In the genomic region with DNA sequence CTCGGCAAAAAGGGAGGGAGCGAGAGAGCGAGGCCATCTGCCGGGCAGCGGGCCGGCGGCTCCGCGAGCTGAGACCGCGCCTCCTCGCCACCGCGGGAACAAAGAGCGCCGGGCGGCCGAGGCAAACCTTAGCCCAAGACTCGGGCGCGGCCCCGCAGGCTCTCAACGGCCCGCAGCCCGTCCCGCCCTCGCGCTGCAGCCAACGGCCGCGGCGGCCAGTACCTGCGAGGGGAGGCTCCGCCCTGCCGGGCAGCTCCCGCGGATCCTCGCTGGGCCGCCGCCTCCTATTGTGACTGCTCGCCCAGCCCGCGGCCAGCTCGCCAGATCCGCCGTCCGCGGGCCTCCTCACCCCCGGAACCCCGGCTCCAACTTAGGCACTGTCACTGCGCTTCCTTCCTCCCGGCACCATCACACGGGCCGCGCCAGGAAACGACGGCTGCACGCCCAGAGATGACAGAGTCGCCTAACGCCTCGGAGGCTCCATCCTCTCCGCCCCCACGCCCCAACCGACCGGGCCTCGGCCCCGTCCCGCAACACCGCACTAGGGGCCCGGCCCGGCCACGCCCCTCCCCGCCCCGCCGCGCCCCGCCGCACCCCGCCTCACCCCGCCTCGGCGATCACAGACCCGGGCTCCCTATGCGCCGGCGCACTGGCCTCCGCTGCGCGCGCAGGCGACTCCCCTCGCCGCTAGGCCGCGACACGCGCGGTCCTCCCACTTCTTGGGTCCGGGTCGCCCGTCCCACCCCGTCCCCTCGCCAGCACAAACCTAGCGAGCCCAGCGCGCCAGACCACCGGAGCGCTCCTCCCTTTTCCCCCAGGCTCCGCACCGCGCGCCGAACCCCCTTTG, we compare ENCODE assay signal across 8 cellular contexts. TPM values are rescaled to one million over a fixed set of nuclear protein-coding genes. Genes with fewer than 3 reads are reported as not detected.
A peak's percentile ranks its signal among the peaks of the same experiment; 100 is the strongest.
DNase-seq lines count a peak whose midpoint lies in the region; ATAC-seq and TF ChIP-seq lines count a peak whose summit lies in the region.

No MANE protein-coding gene starts in this region.

- ATAC-seq in GM21737 (IDR thresholded peaks at IDR 0.05; ENCODE audit: unreplicated experiment) (peak; percentile 60), Panc1 (peak; percentile 94)
- ATAC-seq in naive thymus-derived CD8-positive, alpha-beta T cell: peak; percentile 74 to 75
- ATAC-seq in stimulated activated naive B cell treated with anti-CD40 and anti-IgM and Interleukin-4, amounts not matched to agents 10 μg/mL and 1 μg/mL and 100 μg/mL, for 72 hours (replicated peaks): peak; percentile 82 to 85

- intact Hi-C loops in Panc1 (cut with micrococcal nuclease; ENCODE audit: unreplicated experiment): no loop called here
- intact Hi-C loops in activated T-helper 1 cell treated with anti-CD3 and anti-CD28 coated beads, Interleukin-12 subunit alpha, Interleukin-12 subunit beta, Interleukin-2, Interleukin-4 antibody, amounts not matched to agents 30 ng/mL and 10 ng/mL and 1 ng/mL, durations not matched to agents 14 hours and 24 hours and 36 hours (cut with micrococcal nuclease): loop anchor here (1.0 to 10.0 kb wide), 9 partner anchors 58 to 1504 kb away; a partner anchor contains a TSS

- H3K4me1 Mint-ChIP-seq in activated T-helper 1 cell treated with anti-CD3 and anti-CD28 coated beads, Interleukin-12 subunit alpha, Interleukin-12 subunit beta, Interleukin-2, Interleukin-4 antibody, amounts not matched to agents 30 ng/mL and 10 ng/mL and 1 ng/mL, durations not matched to agents 14 hours and 24 hours and 36 hours (ENCODE audit: low read depth): peaks cover 47% of the 10 kb centered on the region
- peaks cover 20 to 57% (median 46%) of the 10 kb centered on the region in 4 donors for H3K4me1 Mint-ChIP-seq in naive thymus-derived CD8-positive, alpha-beta T cell
- H3K4me1 Mint-ChIP-seq in stimulated activated naive B cell treated with anti-CD40 and anti-IgM and Interleukin-4, amounts not matched to agents 10 μg/mL and 1 μg/mL and 100 μg/mL, for 72 hours: peaks cover 13 to 35% of the 10 kb centered on the region in 2 donors

- in situ Hi-C loops in Panc1 (cut with HindIII; ENCODE audit: low pct_unique_long_range_greater_than_20kb, low sequenced_read_pairs): no loop called here

- H3K27ac ChIP-seq in Panc1 (ENCODE audit: low read length): peak overlapping the region; percentile 95

- peak overlapping the region; percentile 97 for H3K27ac Mint-ChIP-seq in activated T-helper 1 cell treated with anti-CD3 and anti-CD28 coated beads, Interleukin-12 subunit alpha, Interleukin-12 subunit beta, Interleukin-2, Interleukin-4 antibody, amounts not matched to agents 30 ng/mL and 10 ng/mL and 1 ng/mL, durations not matched to agents 14 hours and 24 hours and 36 hours
- peak overlapping the region; percentile 90 to 100 (median 96) for H3K27ac Mint-ChIP-seq in naive thymus-derived CD8-positive, alpha-beta T cell
- peak overlapping the region; percentile 98 for H3K27ac Mint-ChIP-seq in stimulated activated naive B cell treated with anti-CD40 and anti-IgM and Interleukin-4, amounts not matched to agents 10 μg/mL and 1 μg/mL and 100 μg/mL, for 72 hours

- no peaks in the 10 kb centered on the region for H3K27me3 Mint-ChIP-seq in activated T-helper 1 cell treated with anti-CD3 and anti-CD28 coated beads, Interleukin-12 subunit alpha, Interleukin-12 subunit beta, Interleukin-2, Interleukin-4 antibody, amounts not matched to agents 30 ng/mL and 10 ng/mL and 1 ng/mL, durations not matched to agents 14 hours and 24 hours and 36 hours (ENCODE audit: insufficient read depth)
- no peaks in the 10 kb centered on the region for H3K27me3 Mint-ChIP-seq in naive thymus-derived CD8-positive, alpha-beta T cell
- no peaks in the 10 kb centered on the region for H3K27me3 Mint-ChIP-seq in stimulated activated naive B cell treated with anti-CD40 and anti-IgM and Interleukin-4, amounts not matched to agents 10 μg/mL and 1 μg/mL and 100 μg/mL, for 72 hours

- peaks cover 29% of the 10 kb centered on the region for H3K4me1 ChIP-seq in Panc1 (ENCODE audit: control insufficient read depth, insufficient read depth, low read length)

- no peaks in the 10 kb centered on the region; the same call in 1 of the 2 replicates for H3K9me3 ChIP-seq in Panc1 (ENCODE audit: control insufficient read depth, insufficient read depth, low read depth, low read length)

- BruUV-seq in Panc1 (replicated peaks; lab: Mats Ljungman, UMichigan): no TSS peak

- H3K36me3 Mint-ChIP-seq in activated T-helper 1 cell treated with anti-CD3 and anti-CD28 coated beads, Interleukin-12 subunit alpha, Interleukin-12 subunit beta, Interleukin-2, Interleukin-4 antibody, amounts not matched to agents 30 ng/mL and 10 ng/mL and 1 ng/mL, durations not matched to agents 14 hours and 24 hours and 36 hours (ENCODE audit: low read depth): peaks cover 9% of the 10 kb centered on the region
- H3K36me3 Mint-ChIP-seq in naive thymus-derived CD8-positive, alpha-beta T cell: peaks cover 0 to 11% (median 0%) of the 10 kb centered on the region in 3 donors
- peaks cover 0 to 4% of the 10 kb centered on the region in 2 donors for H3K36me3 Mint-ChIP-seq in stimulated activated naive B cell treated with anti-CD40 and anti-IgM and Interleukin-4, amounts not matched to agents 10 μg/mL and 1 μg/mL and 100 μg/mL, for 72 hours

- H3K27me3 ChIP-seq in Panc1 (ENCODE audit: control insufficient read depth, insufficient read depth, low read length): no peaks in the 10 kb centered on the region

- no peaks in the 10 kb centered on the region for H3K36me3 ChIP-seq in Panc1 (ENCODE audit: control insufficient read depth, insufficient read depth, low read length)

- TF ChIP-seq CTCF in Panc1 (IDR thresholded peaks at IDR 0.05): peak; percentile 7; the same call in 1 of the 2 replicates

- peak overlapping the region; percentile 89 for H3K4me3 Mint-ChIP-seq in activated T-helper 1 cell treated with anti-CD3 and anti-CD28 coated beads, Interleukin-12 subunit alpha, Interleukin-12 subunit beta, Interleukin-2, Interleukin-4 antibody, amounts not matched to agents 30 ng/mL and 10 ng/mL and 1 ng/mL, durations not matched to agents 14 hours and 24 hours and 36 hours
- H3K4me3 Mint-ChIP-seq in naive thymus-derived CD8-positive, alpha-beta T cell: peak overlapping the region; percentile 88 to 99 (median 92)
- peak overlapping the region; percentile 86 to 93 for H3K4me3 Mint-ChIP-seq in stimulated activated naive B cell treated with anti-CD40 and anti-IgM and Interleukin-4, amounts not matched to agents 10 μg/mL and 1 μg/mL and 100 μg/mL, for 72 hours

- DNase-seq in DMS79 (lab: John Stamatoyannopoulos, UW) (peak; percentile 84), KG1 (lab: John Stamatoyannopoulos, UW) (peak; percentile 76), Panc1 (ENCODE audit: low read depth, low spot score) (no peak), fibroblast of gingiva (ENCODE audit: low read depth) (peak; percentile 83)
- DNase-seq in activated T-helper 1 cell treated with anti-CD3 and anti-CD28 coated beads, Interleukin-12 subunit alpha, Interleukin-12 subunit beta, Interleukin-2, Interleukin-4 antibody, amounts not matched to agents 30 ng/mL and 10 ng/mL and 1 ng/mL, durations not matched to agents 14 hours and 24 hours and 36 hours (ENCODE audit: low spot score): peak; percentile 86
- peak; percentile 82 to 97 (median 92) for DNase-seq in naive thymus-derived CD8-positive, alpha-beta T cell
- peak; percentile 83 for DNase-seq in stimulated activated naive B cell treated with anti-CD40 and anti-IgM and Interleukin-4, amounts not matched to agents 10 μg/mL and 1 μg/mL and 100 μg/mL, for 72 hours

- CTCF ChIA-PET in Panc1 (lab: Charles Lee): interaction anchor here (0.8 kb wide), 1 partner anchor 31 kb away, joined by 8 read pairs; no protein-coding TSS in a partner anchor

- H3K9me3 Mint-ChIP-seq in activated T-helper 1 cell treated with anti-CD3 and anti-CD28 coated beads, Interleukin-12 subunit alpha, Interleukin-12 subunit beta, Interleukin-2, Interleukin-4 antibody, amounts not matched to agents 30 ng/mL and 10 ng/mL and 1 ng/mL, durations not matched to agents 14 hours and 24 hours and 36 hours: no peaks in the 10 kb centered on the region
- no peaks in the 10 kb centered on the region for H3K9me3 Mint-ChIP-seq in naive thymus-derived CD8-positive, alpha-beta T cell
- H3K9me3 Mint-ChIP-seq in stimulated activated naive B cell treated with anti-CD40 and anti-IgM and Interleukin-4, amounts not matched to agents 10 μg/mL and 1 μg/mL and 100 μg/mL, for 72 hours: no peaks in the 10 kb centered on the region

- peak overlapping the region; percentile 79 to 90 for H3K4me3 ChIP-seq in Panc1 (ENCODE audit: low read depth in 2 of 2, low read length in 2 of 2)

- POLR2A ChIA-PET in Panc1 (lab: Charles Lee): interaction anchor here (0.7 to 1.5 kb wide), 4 partner anchors 41 to 356 kb away, joined by 4 to 10 read pairs (median 6); a partner anchor contains a TSS
- POLR2A ChIA-PET in naive thymus-derived CD8-positive, alpha-beta T cell (lab: Charles Lee): interaction anchor here (1.2 to 2.0 kb wide), 4 partner anchors 11 to 210 kb away, joined by 4 to 10 read pairs (median 6); a partner anchor contains a TSS

RNA-seq across cellular contexts. Expression of a gene that starts 0.5 kb away (rescaled TPM):
- total RNA-seq in Panc1 (2021; ENCODE audit: unreplicated experiment): 78.0 TPM
- 34.0 TPM for polyA plus RNA-seq in Panc1 (2012; ENCODE audit: insufficient read length)
- 31.5 and 35.0 TPM in 2 replicates for total RNA-seq in activated T-helper 1 cell treated with anti-CD3 and anti-CD28 coated beads, Interleukin-12 subunit alpha, Interleukin-12 subunit beta, Interleukin-2, Interleukin-4 antibody, amounts not matched to agents 30 ng/mL and 10 ng/mL and 1 ng/mL, durations not matched to agents 14 hours and 24 hours and 36 hours
- 10 to 100 TPM; 73.6 to 86.7 TPM for total RNA-seq in naive thymus-derived CD8-positive, alpha-beta T cell
- 10 to 100 TPM; 10.6 to 23.9 (median 15.9) TPM for polyA plus RNA-seq in naive thymus-derived CD8-positive, alpha-beta T cell
